ENCODE assay signal across 22 cellular contexts in genomic region chr21:37737497-37737896, GRCh38.
"Had no signal": no experiment of that assay in that cellular context is flagged by ENCODE, and none has a peak within 500 bp of the region (broad histone marks: within the 10 kb centered on the region; RNA-seq: fewer than 3 reads in every experiment).

No MANE protein-coding gene starts in this region.

- H3K36me3 ChIP-seq: gastrocnemius medialis, neutrophil, suprapubic skin, upper lobe of left lung had no signal

- H3K4me3 ChIP-seq: dorsolateral prefrontal cortex, gastrocnemius medialis, mucosa of descending colon, smooth muscle cell, suprapubic skin, upper lobe of left lung had no signal

- H3K27me3 ChIP-seq: gastrocnemius medialis, upper lobe of left lung had no signal

- H3K9me3 ChIP-seq: gastrocnemius medialis, mucosa of descending colon, neutrophil, suprapubic skin, upper lobe of left lung had no signal

- ATAC-seq: left lobe of liver, mucosa of descending colon, natural killer cell, T-helper 17 cell had no signal

- DNase-seq: activated CD4-positive, alpha-beta memory T cell treated with anti-CD3 and anti-CD28 coated beads, Interleukin-2, amount 10 ng/mL, durations not matched to agents 7 days and 5 days; activated CD4-positive, alpha-beta T cell treated with anti-CD3 and anti-CD28 coated beads for 4 hours; activated effector memory CD4-positive, alpha-beta T cell treated with anti-CD3 and anti-CD28 coated beads, Interleukin-2, amount 50 U/mL, for 16 hours; activated naive CD8-positive, alpha-beta T cell treated with anti-CD3 and anti-CD28 coated beads for 36 hours; activated T-cell treated with anti-CD3 and anti-CD28 coated beads, Interleukin-2, amount 50 U/mL, for 48 hours; amygdala; dorsolateral prefrontal cortex; erythroblast; gastrocnemius medialis; islet precursor cell; mucosa of descending colon; natural killer cell; posterior cingulate gyrus; stimulated activated CD4-positive, alpha-beta T cell treated with anti-CD3 and anti-CD28 coated beads, Interleukin-4, amount 100 ng/mL, for 4 hours; stimulated activated CD8-positive, alpha-beta memory T cell treated with anti-CD3 and anti-CD28 coated beads, Interleukin-4, amount 100 ng/mL, for 48 hours; stimulated activated naive CD4-positive, alpha-beta T cell treated with Interleukin-2 at 50 U/mL for 16 hours; T-helper 17 cell; upper lobe of left lung had no signal

- H3K4me2 ChIP-seq: smooth muscle cell had no signal

- H3K27ac ChIP-seq: dorsolateral prefrontal cortex, gastrocnemius medialis, neutrophil, suprapubic skin, upper lobe of left lung had no signal

- H3K4me1 ChIP-seq: suprapubic skin, upper lobe of left lung had no signal
